In the genomic region with DNA sequence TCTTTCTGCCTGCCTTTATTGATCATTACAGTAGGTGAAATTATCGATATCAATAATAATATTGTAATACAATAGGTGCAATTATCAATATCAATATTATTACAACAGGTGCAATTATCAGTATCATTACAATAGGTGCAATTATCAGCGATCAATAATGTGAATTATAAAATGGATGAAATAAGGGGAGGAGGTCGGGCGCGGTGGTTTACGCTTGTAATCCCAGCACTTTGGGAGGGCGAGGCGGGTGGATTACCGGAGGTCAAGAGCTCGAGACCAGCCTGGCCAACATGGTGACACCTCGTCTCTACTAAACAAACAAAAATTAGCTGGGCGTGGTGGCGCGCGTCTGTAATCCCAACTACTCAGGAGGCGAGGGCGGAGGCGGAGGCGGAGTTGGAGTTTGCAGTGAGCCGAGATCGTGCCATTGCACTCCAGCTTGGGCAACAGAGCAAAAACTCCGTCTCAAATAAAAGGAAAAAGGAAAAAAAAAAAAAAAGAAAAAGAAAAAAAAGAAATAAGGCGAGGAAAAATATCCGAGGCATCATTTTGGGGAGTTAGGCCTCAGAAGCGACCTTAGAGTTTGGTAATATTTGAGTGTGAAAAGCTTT, we compare ENCODE assay signal across 8 cellular contexts. TPM values are rescaled to one million over a fixed set of nuclear protein-coding genes. Genes with fewer than 3 reads are reported as not detected.
DNase-seq lines count a peak whose midpoint lies in the region; ATAC-seq and TF ChIP-seq lines count a peak whose summit lies in the region.

No MANE protein-coding gene starts in this region.

- H3K36me3 ChIP-seq in SU-DHL-6 (ENCODE audit: low read length) = peaks cover 11% of the 10 kb centered on the region; the same call in 1 of the 2 replicates
- no peaks in the 10 kb centered on the region for H3K36me3 ChIP-seq in adrenal gland (replicated peaks in 1 of 2)
- H3K36me3 ChIP-seq in right atrium auricular region = no peaks in the 10 kb centered on the region
- no peaks in the 10 kb centered on the region for H3K36me3 ChIP-seq in rectal smooth muscle tissue (ENCODE audit: control insufficient read depth, insufficient read depth, low read length)

- H3K4me1 ChIP-seq in adrenal gland (replicated peaks in 1 of 2) = peaks cover 22 to 35% of the 10 kb centered on the region in 2 donors
- peaks cover 0 to 39% of the 10 kb centered on the region in 2 donors for H3K4me1 ChIP-seq in right atrium auricular region
- H3K4me1 ChIP-seq in rectal smooth muscle tissue (ENCODE audit: control insufficient read depth, insufficient read depth, low read length) = peaks cover 11% of the 10 kb centered on the region

- no peak for TF ChIP-seq CTCF in SU-DHL-6 (IDR thresholded peaks at IDR 0.05; ENCODE audit: insufficient read depth, low read length, poor library complexity, severe bottlenecking)
- TF ChIP-seq CTCF in adrenal gland (IDR thresholded peaks at IDR 0.05) = peak in 1 of 6 experiments; percentile 11
- no peak for TF ChIP-seq CTCF in right atrium auricular region (IDR thresholded peaks at IDR 0.05)

- H3K4me3 ChIP-seq in SU-DHL-6 (ENCODE audit: insufficient read depth, low read length, poor library complexity, severe bottlenecking) (peak overlapping the region; percentile 92), adrenal gland (peak overlapping the region in 3 of 4 donors; percentile 44 to 86 (median 78)), right atrium auricular region (peak overlapping the region; percentile 95 to 97), rectal smooth muscle tissue (ENCODE audit: low read length) (peak overlapping the region; percentile 85)

- H3K4me2 ChIP-seq in SU-DHL-6 (ENCODE audit: low read depth, low read length, poor library complexity, severe bottlenecking) = peak overlapping the region; percentile 89

- no peaks in the 10 kb centered on the region for H3K9me2 ChIP-seq in SU-DHL-6 (replicated peaks; ENCODE audit: insufficient read depth, low read length)

- peaks cover 44% of the 10 kb centered on the region for H3K79me2 ChIP-seq in SU-DHL-6 (ENCODE audit: insufficient read depth, low read length)

- intact Hi-C loops in adrenal gland (cut with DNase I) = loop anchor here in 1 of 2 donors (10.0 kb wide), 1 partner anchor 635 kb away; no protein-coding TSS in a partner anchor

- H3F3A ChIP-seq in SU-DHL-6 (ENCODE audit: insufficient read depth) = peaks cover 38% of the 10 kb centered on the region

- peaks cover 10% of the 10 kb centered on the region for H4K20me1 ChIP-seq in SU-DHL-6 (ENCODE audit: low read depth, low read length)

- in situ Hi-C loops in Caki2 (cut with HindIII; ENCODE audit: low pct_unique_long_range_greater_than_20kb, low sequenced_read_pairs) = no loop called here

- H2AFZ ChIP-seq in SU-DHL-6 (ENCODE audit: low read depth, low read length, severe bottlenecking) = peak overlapping the region; percentile 95

- DNase-seq in Caki2 (ENCODE audit: low read depth) (peak; percentile 77), MV-4-11 (lab: John Stamatoyannopoulos, UW) (peak; percentile 77), adrenal gland (peak; percentile 76 to 95 (median 89)), right atrium auricular region (ENCODE audit: low spot score) (peak; percentile 96)

- ATAC-seq in HG03457 (IDR thresholded peaks at IDR 0.05; ENCODE audit: unreplicated experiment) (no peak), GM18861 (IDR thresholded peaks at IDR 0.05; ENCODE audit: unreplicated experiment) (no peak)

- no peaks in the 10 kb centered on the region for H3K9me3 ChIP-seq in SU-DHL-6 (ENCODE audit: insufficient read depth, low read length)
- H3K9me3 ChIP-seq in adrenal gland (replicated peaks in 1 of 3) = no peaks in the 10 kb centered on the region
- H3K9me3 ChIP-seq in right atrium auricular region = no peaks in the 10 kb centered on the region

- TF ChIP-seq POLR2A in adrenal gland (IDR thresholded peaks at IDR 0.05) = no peak

- H3K9ac ChIP-seq in SU-DHL-6 (ENCODE audit: low read length) = peak overlapping the region; percentile 93
- peak overlapping the region; percentile 62 for H3K9ac ChIP-seq in rectal smooth muscle tissue (ENCODE audit: low read length)

- H3K27ac ChIP-seq in SU-DHL-6 (ENCODE audit: low read depth, low read length) (peak overlapping the region; percentile 62), adrenal gland (peak overlapping the region; percentile 91 to 98 (median 97)), right atrium auricular region (peak overlapping the region; percentile 97 to 98), rectal smooth muscle tissue (ENCODE audit: low read depth, low read length) (peak overlapping the region; percentile 89)

- no peaks in the 10 kb centered on the region for H3K27me3 ChIP-seq in SU-DHL-6 (ENCODE audit: low read length)
- H3K27me3 ChIP-seq in adrenal gland = no peaks in the 10 kb centered on the region
- H3K27me3 ChIP-seq in right atrium auricular region = no peaks in the 10 kb centered on the region
- H3K27me3 ChIP-seq in rectal smooth muscle tissue (ENCODE audit: control insufficient read depth, insufficient read depth, low read length) = no peaks in the 10 kb centered on the region

- WGBS in adrenal gland, 4 donors = 1 to 2% (median 2%) methylated on average over 19 to 25 of the region's 25 CpGs

RNA-seq across cellular contexts. Expression of a gene that starts 0.6 kb away (rescaled TPM):
- 33.1 and 66.9 TPM in 2 replicates for total RNA-seq in Caki2 (2014; rRNA removed; shearing (Covaris generic); ENCODE audit: low replicate concordance)
- 100 to 1,000 TPM in 2 of 8 donors, 10 to 100 TPM in 6; 49.0 to 183 (median 71.1) TPM for total RNA-seq in adrenal gland
- 10 to 100 TPM; 24.5 to 51.3 (median 32.1) TPM for polyA plus RNA-seq in adrenal gland
- 100 to 1,000 TPM in 1 of 2 donors, 10 to 100 TPM in 1; 93.7 to 148 TPM for total RNA-seq in right atrium auricular region

RNA-seq across cellular contexts. Expression of a gene that starts 32.4 kb away (rescaled TPM):
- total RNA-seq in Caki2 (2014; rRNA removed; shearing (Covaris generic); ENCODE audit: low replicate concordance) = 63.5 and 81.5 TPM in 2 replicates
- total RNA-seq in adrenal gland = 100 to 1,000 TPM in 6 of 8 donors, 10 to 100 TPM in 2; 34.8 to 737 (median 105) TPM
- 100 to 1,000 TPM in 1 of 3 donors, 10 to 100 TPM in 2; 63.6 to 148 (median 79.9) TPM for polyA plus RNA-seq in adrenal gland
- total RNA-seq in right atrium auricular region = 10 to 100 TPM; 35.9 to 74.8 TPM
